In genomic region chr16:15587152-15587825, GRCh38 we compare ENCODE assay signal across 1 cellular context.
TF ChIP-seq lines count a peak whose summit lies in the region.

No MANE protein-coding gene starts in this region.

TF ChIP-seq in HepG2, 621 proteins besides CTCF, POLR2A, EP300 and RAD21 (continued from another document):
- TF ChIP-seq ZNF687 (CRISPR knock-in tag; IDR thresholded peaks at IDR 0.05), result peak; percentile 59
- TF ChIP-seq ZNF225 (CRISPR knock-in tag; IDR thresholded peaks at IDR 0.05), result peak; percentile 62; the same call in 1 of the 2 replicates
- 0 out of 2 replicates have a peak, but pooled peaks have one; percentile 22 for TF ChIP-seq ZIK1 (CRISPR knock-in tag; IDR thresholded peaks at IDR 0.05; ENCODE audit: borderline replicate concordance, low read depth)
- peak; percentile 35; the same call in 1 of the 2 replicates for TF ChIP-seq ZBTB38 (CRISPR knock-in tag; IDR thresholded peaks at IDR 0.05)
- TF ChIP-seq HDAC1 (CRISPR knock-in tag; IDR thresholded peaks at IDR 0.05), result no peak
